In the genomic region with DNA sequence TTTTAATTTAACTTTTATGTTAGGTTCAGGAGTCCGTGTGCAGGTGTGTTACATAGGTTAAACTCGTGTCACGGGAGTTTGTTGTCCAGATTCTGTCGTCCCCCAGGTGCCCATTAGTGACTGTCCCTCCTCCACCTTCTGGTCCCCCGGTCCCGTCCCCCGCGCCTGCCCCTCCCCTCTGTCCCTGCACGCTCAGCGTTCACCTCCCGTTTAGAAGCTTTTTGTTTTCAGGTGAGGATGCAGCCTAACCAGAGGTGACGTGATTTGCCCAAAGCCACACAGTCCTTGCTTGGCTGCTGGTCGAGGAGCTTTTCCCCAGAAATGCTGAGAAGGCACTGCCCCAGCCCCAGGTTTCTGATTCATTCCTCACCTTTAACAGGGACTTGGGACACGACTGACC, we compare ENCODE assay signal across 27 cellular contexts. TPM values are rescaled to one million over a fixed set of nuclear protein-coding genes. Genes with fewer than 3 reads are reported as not detected.
"Had no signal": no experiment of that assay in that cellular context is flagged by ENCODE, and none has a peak within 500 bp of the region (broad histone marks: within the 10 kb centered on the region; RNA-seq: fewer than 3 reads in every experiment).

No MANE protein-coding gene starts in this region.

- H3K27ac ChIP-seq: RWPE1 had no signal

- ATAC-seq: Panc1, PC-3 had no signal

- DNase-seq: Kasumi-1; KG1; MM.1S; NCI-H1092 treated with DMSO at 0.1 percent for 48 hours; NCI-H1417; NCI-H1436 treated with DMSO at 0.1 percent for 48 hours; NCI-H1694; NCI-H187 treated with DMSO at 0.1 percent for 48 hours; NCI-H2029 treated with DMSO at 0.1 percent for 48 hours; NCI-H2227 treated with DMSO at 0.1 percent for 48 hours; NCI-H446; NCI-H510A; NCI-H524 treated with DMSO at 0.1 percent for 48 hours; NCI-H69; NCI-H774; NK-92 treated with Interleukin-12 subunit alpha and Interleukin-12 subunit beta, amount 100 ng/mL, for 24 hours; SHP77; SK-N-SH; SW 1271 had no signal

- H3K9me3 ChIP-seq: SK-N-SH had no signal

RNA-seq across cellular contexts. Expression of a gene that starts 0.8 kb away (rescaled TPM):
- total RNA-seq: HT-29, IMR-90, M059J, OCI-LY7, PC-3, SK-MEL-5 had no signal
